In genomic region chr4:156953951-156954350, GRCh38 we compare ENCODE assay signal across 18 cellular contexts. TPM values are rescaled to one million over a fixed set of nuclear protein-coding genes. Genes with fewer than 3 reads are reported as not detected.
"Had no signal": no experiment of that assay in that cellular context is flagged by ENCODE, and none has a peak within 500 bp of the region (broad histone marks: within the 10 kb centered on the region; RNA-seq: fewer than 3 reads in every experiment).

No MANE protein-coding gene starts in this region.

- H3K27ac Mint-ChIP-seq: activated B cell treated with CpG ODN at 0.5 μM for 24 hours; activated CD8-positive, alpha-beta T cell treated with anti-CD3 and anti-CD28 coated beads, Interleukin-2, amount 10 ng/mL, durations not matched to agents 7 days and 5 days; activated naive CD8-positive, alpha-beta T cell treated with anti-CD3 and anti-CD28 coated beads for 36 hours; effector memory CD8-positive, alpha-beta T cell; immature natural killer cell; T-helper 2 cell treated with Interferon-gamma antibody and Interleukin-4, amounts not matched to agents 5 μg/mL and 100 μg/mL, for 36 hours had no signal

- H3K4me3 ChIP-seq: gastrocnemius medialis, heart left ventricle, upper lobe of right lung had no signal

- H3K36me3 ChIP-seq: gastrocnemius medialis, heart left ventricle, upper lobe of right lung had no signal

- H3K27me3 Mint-ChIP-seq: activated B cell treated with CpG ODN at 0.5 μM for 24 hours; activated naive CD8-positive, alpha-beta T cell treated with anti-CD3 and anti-CD28 coated beads for 36 hours; effector memory CD8-positive, alpha-beta T cell had no signal

- DNase-seq: activated B cell treated with CpG ODN at 0.5 μM for 24 hours; activated CD4-positive, alpha-beta T cell treated with anti-CD3 and anti-CD28 coated beads for 48 hours; activated CD8-positive, alpha-beta memory T cell treated with anti-CD3 and anti-CD28 coated beads, Interleukin-2, amount 50 U/mL, for 4 hours; activated CD8-positive, alpha-beta T cell treated with anti-CD3 and anti-CD28 coated beads, Interleukin-2, amount 10 ng/mL, durations not matched to agents 7 days and 5 days; activated naive CD8-positive, alpha-beta T cell treated with anti-CD3 and anti-CD28 coated beads for 36 hours; cerebellar nuclear complex; dermis blood vessel endothelial cell; effector memory CD8-positive, alpha-beta T cell; immature natural killer cell; retina; stimulated activated CD4-positive, alpha-beta T cell treated with anti-CD3 and anti-CD28 coated beads, Interleukin-15, amount 100 ng/mL, for 24 hours; stimulated activated CD4-positive, alpha-beta T cell treated with anti-CD3 and anti-CD28 coated beads, Interleukin-4, amount 100 ng/mL, for 1 hour; stimulated activated naive CD4-positive, alpha-beta T cell; substantia nigra; upper lobe of right lung had no signal

- H3K27me3 ChIP-seq: gastrocnemius medialis, heart left ventricle, upper lobe of right lung had no signal

- H3K9me3 ChIP-seq: gastrocnemius medialis, heart left ventricle, upper lobe of right lung had no signal

- H3K27ac ChIP-seq: gastrocnemius medialis, upper lobe of right lung had no signal

- H3K36me3 Mint-ChIP-seq: activated naive CD8-positive, alpha-beta T cell treated with anti-CD3 and anti-CD28 coated beads for 36 hours; immature natural killer cell had no signal

- ATAC-seq: activated CD8-positive, alpha-beta T cell treated with anti-CD3 and anti-CD28 coated beads, Interleukin-2, amount 10 ng/mL, durations not matched to agents 7 days and 5 days; effector memory CD8-positive, alpha-beta T cell had no signal

- H3K4me1 Mint-ChIP-seq: activated B cell treated with CpG ODN at 0.5 μM for 24 hours; activated naive CD8-positive, alpha-beta T cell treated with anti-CD3 and anti-CD28 coated beads for 36 hours; immature natural killer cell had no signal

- H3K4me3 Mint-ChIP-seq: activated B cell treated with CpG ODN at 0.5 μM for 24 hours; activated CD8-positive, alpha-beta T cell treated with anti-CD3 and anti-CD28 coated beads, Interleukin-2, amount 10 ng/mL, durations not matched to agents 7 days and 5 days; activated naive CD8-positive, alpha-beta T cell treated with anti-CD3 and anti-CD28 coated beads for 36 hours; effector memory CD8-positive, alpha-beta T cell; immature natural killer cell; T-helper 2 cell treated with Interferon-gamma antibody and Interleukin-4, amounts not matched to agents 5 μg/mL and 100 μg/mL, for 36 hours had no signal

- H3K9me3 Mint-ChIP-seq: activated naive CD8-positive, alpha-beta T cell treated with anti-CD3 and anti-CD28 coated beads for 36 hours; T-helper 2 cell treated with Interferon-gamma antibody and Interleukin-4, amounts not matched to agents 5 μg/mL and 100 μg/mL, for 36 hours had no signal

RNA-seq across cellular contexts. Expression of gene PDGFC, which starts 17.6 kb away (rescaled TPM):
- total RNA-seq: activated B cell treated with CpG ODN at 0.5 μM for 24 hours; activated CD8-positive, alpha-beta T cell treated with anti-CD3 and anti-CD28 coated beads, Interleukin-2, amount 10 ng/mL, durations not matched to agents 7 days and 5 days; activated naive CD8-positive, alpha-beta T cell treated with anti-CD3 and anti-CD28 coated beads for 36 hours had no signal
